24 cellular contexts compared by ENCODE assay signal in genomic region chr3:188690932-188691331, GRCh38.
"Had no signal": no experiment of that assay in that cellular context is flagged by ENCODE, and none has a peak within 500 bp of the region (broad histone marks: within the 10 kb centered on the region; RNA-seq: fewer than 3 reads in every experiment).

No MANE protein-coding gene starts in this region.

- H3K27me3 Mint-ChIP-seq: activated naive CD8-positive, alpha-beta T cell treated with anti-CD3 and anti-CD28 coated beads, Interleukin-2, amount 10 ng/mL, durations not matched to agents 7 days and 5 days; stimulated activated naive B cell treated with anti-CD40 and anti-IgM and Interleukin-4, amounts not matched to agents 10 μg/mL and 1 μg/mL and 100 μg/mL, for 72 hours had no signal

- ATAC-seq: left ventricle myocardium superior; stimulated activated naive B cell treated with anti-CD40 and anti-IgM and Interleukin-4, amounts not matched to agents 10 μg/mL and 1 μg/mL and 100 μg/mL, for 72 hours had no signal

- H3K9me3 ChIP-seq: breast epithelium, esophagus squamous epithelium, neutrophil, prostate gland, right atrium auricular region, stomach, thyroid gland had no signal

- H3K4me3 ChIP-seq: breast epithelium, esophagus squamous epithelium, prostate gland, right atrium auricular region, stomach, thyroid gland had no signal

- H3K4me1 ChIP-seq: breast epithelium, prostate gland had no signal

- H3K36me3 ChIP-seq: breast epithelium, esophagus squamous epithelium, neutrophil, prostate gland, right atrium auricular region, stomach, thyroid gland had no signal

- H3K4me3 Mint-ChIP-seq: activated naive CD8-positive, alpha-beta T cell treated with anti-CD3 and anti-CD28 coated beads, Interleukin-2, amount 10 ng/mL, durations not matched to agents 7 days and 5 days; nephron; stimulated activated naive B cell treated with anti-CD40 and anti-IgM and Interleukin-4, amounts not matched to agents 10 μg/mL and 1 μg/mL and 100 μg/mL, for 72 hours; T-helper 1 cell treated with Interleukin-12 subunit alpha and Interleukin-12 subunit beta and Interleukin-4 antibody, amounts not matched to agents 30 μg/mL and 1 μg/mL, for 36 hours had no signal

- H3K9me3 Mint-ChIP-seq: activated naive CD8-positive, alpha-beta T cell treated with anti-CD3 and anti-CD28 coated beads, Interleukin-2, amount 10 ng/mL, durations not matched to agents 7 days and 5 days; nephron; stimulated activated naive B cell treated with anti-CD40 and anti-IgM and Interleukin-4, amounts not matched to agents 10 μg/mL and 1 μg/mL and 100 μg/mL, for 72 hours; T-helper 1 cell treated with Interleukin-12 subunit alpha and Interleukin-12 subunit beta and Interleukin-4 antibody, amounts not matched to agents 30 μg/mL and 1 μg/mL, for 36 hours had no signal

- H3K27ac ChIP-seq: breast epithelium, neutrophil, prostate gland, right atrium auricular region, thyroid gland had no signal

- H3K27ac Mint-ChIP-seq: activated naive CD8-positive, alpha-beta T cell treated with anti-CD3 and anti-CD28 coated beads, Interleukin-2, amount 10 ng/mL, durations not matched to agents 7 days and 5 days; nephron; stimulated activated naive B cell treated with anti-CD40 and anti-IgM and Interleukin-4, amounts not matched to agents 10 μg/mL and 1 μg/mL and 100 μg/mL, for 72 hours; T-helper 1 cell treated with Interleukin-12 subunit alpha and Interleukin-12 subunit beta and Interleukin-4 antibody, amounts not matched to agents 30 μg/mL and 1 μg/mL, for 36 hours had no signal

- H3K27me3 ChIP-seq: breast epithelium, esophagus squamous epithelium, neutrophil, right atrium auricular region, stomach, thyroid gland had no signal

- DNase-seq: activated CD4-positive, alpha-beta T cell treated with anti-CD3 and anti-CD28 coated beads for 4 hours; activated CD4-positive, alpha-beta T cell treated with anti-CD3 and anti-CD28 coated beads, Interleukin-2, amount 50 U/mL, for 4 hours; activated effector memory CD4-positive, alpha-beta T cell treated with Interleukin-2 at 50 U/mL for 16 hours; activated naive CD4-positive, alpha-beta T cell treated with Interleukin-2 at 50 U/mL for 16 hours; activated naive CD8-positive, alpha-beta T cell treated with anti-CD3 and anti-CD28 coated beads, Interleukin-2, amount 10 ng/mL, durations not matched to agents 7 days and 5 days; activated T-cell treated with anti-CD3 and anti-CD28 coated beads for 4 hours; central memory CD4-positive, alpha-beta T cell; esophagus squamous epithelium; glutamatergic neuron; islet precursor cell; left ventricle myocardium superior; stimulated activated CD4-positive, alpha-beta T cell treated with anti-CD3 and anti-CD28 coated beads, Interleukin-15, amount 100 ng/mL, for 24 hours; stimulated activated CD4-positive, alpha-beta T cell treated with anti-CD3 and anti-CD28 coated beads, Interleukin-2, amount 100 ng/mL, for 24 hours; stimulated activated naive B cell treated with anti-CD40 and anti-IgM and Interleukin-4, amounts not matched to agents 10 μg/mL and 1 μg/mL and 100 μg/mL, for 72 hours; stomach; SW 1271; T-helper 9 cell; thyroid gland had no signal
